ENCODE assay signal across 17 cellular contexts in the genomic region with DNA sequence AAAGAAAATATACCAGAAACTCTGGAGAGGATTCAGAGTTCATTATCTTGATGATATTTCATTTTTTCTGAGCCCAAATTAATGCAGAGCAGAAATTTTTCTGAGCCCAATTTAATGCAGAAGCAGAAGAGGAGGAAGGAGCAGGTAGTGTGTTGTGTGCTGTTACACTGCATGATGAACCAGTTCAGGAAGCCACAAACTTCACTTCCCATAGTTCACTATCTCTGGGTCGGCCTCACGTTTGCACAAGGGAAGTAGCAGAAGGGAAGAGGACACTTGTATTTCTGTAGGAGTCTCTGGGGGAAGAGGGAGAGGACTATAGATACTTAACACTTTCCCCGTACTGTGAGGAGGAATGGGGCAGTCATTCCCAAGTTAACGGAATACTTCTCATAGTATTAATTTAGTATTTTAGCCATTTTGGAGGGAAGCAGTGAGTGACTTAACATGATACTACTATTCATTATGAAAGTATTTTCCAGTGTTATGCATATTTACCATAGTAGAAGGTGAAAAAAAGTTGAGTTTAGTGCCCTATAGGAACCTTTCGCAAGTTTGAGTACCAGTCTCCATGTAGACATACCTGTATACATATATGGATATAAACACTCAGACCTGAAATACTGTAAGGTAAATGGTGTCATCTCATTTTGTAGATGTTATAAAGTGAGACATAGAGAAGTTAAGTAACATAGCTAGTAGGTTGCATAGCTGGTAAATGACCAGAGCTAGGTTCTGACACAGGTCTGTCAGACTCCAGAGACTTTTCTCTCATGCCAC. TPM values are rescaled to one million over a fixed set of nuclear protein-coding genes. Genes with fewer than 3 reads are reported as not detected.
DNase-seq lines count a peak whose midpoint lies in the region; ATAC-seq and TF ChIP-seq lines count a peak whose summit lies in the region.
"Had no signal": no experiment of that assay in that cellular context is flagged by ENCODE, and none has a peak within 500 bp of the region (broad histone marks: within the 10 kb centered on the region; RNA-seq: fewer than 3 reads in every experiment).

No MANE protein-coding gene starts in this region.

- 77 to 95% methylated on average over 2 to 4 of the region's 5 CpGs for whole genome bisulfite sequencing in endodermal cell (ENCODE audit: insufficient coverage in 1 of 2, insufficient read length in 1 of 2), 2 experiments

- H3K36me3 ChIP-seq in endodermal cell (ENCODE audit: control insufficient read depth, insufficient read depth, low read length): peaks cover 95% of the 10 kb centered on the region

- H3K9me3 ChIP-seq in endodermal cell (ENCODE audit: control insufficient read depth, low read length): no peaks in the 10 kb centered on the region
- H3K9me3 ChIP-seq: esophagus muscularis mucosa had no signal

- H3K9me3 Mint-ChIP-seq in activated CD4-positive, alpha-beta T cell treated with anti-CD3 and anti-CD28 coated beads for 36 hours (ENCODE audit: low read depth): no peaks in the 10 kb centered on the region
- H3K9me3 Mint-ChIP-seq in activated CD8-positive, alpha-beta T cell treated with anti-CD3 and anti-CD28 coated beads for 36 hours: no peaks in the 10 kb centered on the region
- no peaks in the 10 kb centered on the region for H3K9me3 Mint-ChIP-seq in natural killer cell treated with Interleukin-12 subunit alpha and Interleukin-12 subunit beta and Interleukin-15 and Interleukin-18, amount 100 ng/mL, for 72 hours
- H3K9me3 Mint-ChIP-seq in endodermal cell: no peaks in the 10 kb centered on the region
- H3K9me3 Mint-ChIP-seq: nephron had no signal

- H3K9ac ChIP-seq in endodermal cell (ENCODE audit: extremely low read depth, low read length, poor library complexity, severe bottlenecking): no peak overlapping the region

- H3K27ac ChIP-seq in endodermal cell (ENCODE audit: low read depth, low read length): no peak overlapping the region
- H3K27ac ChIP-seq: esophagus muscularis mucosa had no signal

- no peaks in the 10 kb centered on the region for H3K27me3 Mint-ChIP-seq in activated CD4-positive, alpha-beta T cell treated with anti-CD3 and anti-CD28 coated beads for 36 hours
- no peaks in the 10 kb centered on the region for H3K27me3 Mint-ChIP-seq in activated CD8-positive, alpha-beta T cell treated with anti-CD3 and anti-CD28 coated beads for 36 hours
- no peaks in the 10 kb centered on the region for H3K27me3 Mint-ChIP-seq in natural killer cell treated with Interleukin-12 subunit alpha and Interleukin-12 subunit beta and Interleukin-15 and Interleukin-18, amount 100 ng/mL, for 72 hours
- no peaks in the 10 kb centered on the region for H3K27me3 Mint-ChIP-seq in endodermal cell (ENCODE audit: insufficient read depth)

- intact Hi-C loops in activated CD4-positive, alpha-beta T cell treated with anti-CD3 and anti-CD28 coated beads for 36 hours (cut with DNase I, micrococcal nuclease): no loop called here
- intact Hi-C loops in activated CD8-positive, alpha-beta T cell treated with anti-CD3 and anti-CD28 coated beads for 36 hours (cut with micrococcal nuclease): no loop called here

- H3K27me3 ChIP-seq in endodermal cell (ENCODE audit: control insufficient read depth, insufficient read depth, low read length, poor library complexity, severe bottlenecking): no peaks in the 10 kb centered on the region
- H3K27me3 ChIP-seq: esophagus muscularis mucosa had no signal

- H3K4me3 ChIP-seq in endodermal cell (ENCODE audit: low read length): no peak overlapping the region
- H3K4me3 ChIP-seq: esophagus muscularis mucosa had no signal

- H3K4me1 ChIP-seq in endodermal cell (ENCODE audit: control insufficient read depth, insufficient read depth, low read length): no peaks in the 10 kb centered on the region
- H3K4me1 ChIP-seq: esophagus muscularis mucosa had no signal

- H3K4me1 Mint-ChIP-seq in activated CD4-positive, alpha-beta T cell treated with anti-CD3 and anti-CD28 coated beads for 36 hours: peaks cover 39% of the 10 kb centered on the region
- peaks cover 44% of the 10 kb centered on the region for H3K4me1 Mint-ChIP-seq in activated CD8-positive, alpha-beta T cell treated with anti-CD3 and anti-CD28 coated beads for 36 hours (ENCODE audit: low read depth)
- H3K4me1 Mint-ChIP-seq in natural killer cell treated with Interleukin-12 subunit alpha and Interleukin-12 subunit beta and Interleukin-15 and Interleukin-18, amount 100 ng/mL, for 72 hours (ENCODE audit: low read depth in 2 of 2): peaks cover 12 to 15% of the 10 kb centered on the region in 2 donors
- no peaks in the 10 kb centered on the region for H3K4me1 Mint-ChIP-seq in endodermal cell
- H3K4me1 Mint-ChIP-seq: nephron had no signal

- CTCF ChIA-PET in activated CD4-positive, alpha-beta T cell treated with anti-CD3 and anti-CD28 coated beads for 36 hours (lab: Charles Lee): interaction anchor here (1.0 kb wide), 1 partner anchor 30 kb away, joined by 3 read pairs; a partner anchor contains a TSS
- CTCF ChIA-PET in activated CD8-positive, alpha-beta T cell treated with anti-CD3 and anti-CD28 coated beads for 36 hours (lab: Charles Lee): interaction anchor here (0.8 to 1.9 kb wide), 3 partner anchors 28 to 51 kb away, joined by 3 to 5 read pairs (median 3); no protein-coding TSS in a partner anchor

- in situ Hi-C loops in KBM-7 (cut with MboI; ENCODE audit: low pct_unique_long_range_greater_than_20kb, low sequenced_read_pairs): no loop called here

- ATAC-seq in activated CD4-positive, alpha-beta T cell treated with anti-CD3 and anti-CD28 coated beads for 36 hours: peak; percentile 54
- ATAC-seq in activated CD8-positive, alpha-beta T cell treated with anti-CD3 and anti-CD28 coated beads for 36 hours: no peak
- peak in 1 of 2 donors; percentile 17 for ATAC-seq in natural killer cell treated with Interleukin-12 subunit alpha and Interleukin-12 subunit beta and Interleukin-15 and Interleukin-18, amount 100 ng/mL, for 72 hours
- no peak for ATAC-seq in HG02970 (IDR thresholded peaks at IDR 0.05; ENCODE audit: low FRiP score, unreplicated experiment)

- H3K4me3 Mint-ChIP-seq in activated CD4-positive, alpha-beta T cell treated with anti-CD3 and anti-CD28 coated beads for 36 hours: no peak overlapping the region
- H3K4me3 Mint-ChIP-seq in activated CD8-positive, alpha-beta T cell treated with anti-CD3 and anti-CD28 coated beads for 36 hours: no peak overlapping the region
- no peak overlapping the region for H3K4me3 Mint-ChIP-seq in natural killer cell treated with Interleukin-12 subunit alpha and Interleukin-12 subunit beta and Interleukin-15 and Interleukin-18, amount 100 ng/mL, for 72 hours
- no peak overlapping the region for H3K4me3 Mint-ChIP-seq in endodermal cell
- H3K4me3 Mint-ChIP-seq: nephron had no signal

- no peak for TF ChIP-seq CTCF in activated CD8-positive, alpha-beta T cell treated with anti-CD3 and anti-CD28 coated beads for 36 hours (IDR thresholded peaks at IDR 0.05)
- TF ChIP-seq CTCF in endodermal cell (conservative IDR thresholded peaks at IDR 0.05): no peak

- peaks cover 59% of the 10 kb centered on the region for H3K36me3 Mint-ChIP-seq in activated CD4-positive, alpha-beta T cell treated with anti-CD3 and anti-CD28 coated beads for 36 hours (ENCODE audit: low read depth)
- H3K36me3 Mint-ChIP-seq in activated CD8-positive, alpha-beta T cell treated with anti-CD3 and anti-CD28 coated beads for 36 hours (ENCODE audit: low read depth): peaks cover 70% of the 10 kb centered on the region
- peaks cover 45% of the 10 kb centered on the region for H3K36me3 Mint-ChIP-seq in natural killer cell treated with Interleukin-12 subunit alpha and Interleukin-12 subunit beta and Interleukin-15 and Interleukin-18, amount 100 ng/mL, for 72 hours
- H3K36me3 Mint-ChIP-seq in endodermal cell (ENCODE audit: low read depth): peaks cover 86% of the 10 kb centered on the region

- peak overlapping the region; percentile 48 for H3K27ac Mint-ChIP-seq in activated CD4-positive, alpha-beta T cell treated with anti-CD3 and anti-CD28 coated beads for 36 hours
- H3K27ac Mint-ChIP-seq in activated CD8-positive, alpha-beta T cell treated with anti-CD3 and anti-CD28 coated beads for 36 hours: peak overlapping the region; percentile 73
- peak overlapping the region; percentile 63 to 86 for H3K27ac Mint-ChIP-seq in natural killer cell treated with Interleukin-12 subunit alpha and Interleukin-12 subunit beta and Interleukin-15 and Interleukin-18, amount 100 ng/mL, for 72 hours
- no peak overlapping the region for H3K27ac Mint-ChIP-seq in endodermal cell
- H3K27ac Mint-ChIP-seq: nephron had no signal

- POLR2A ChIA-PET in activated CD4-positive, alpha-beta T cell treated with anti-CD3 and anti-CD28 coated beads for 36 hours (lab: Charles Lee): interaction anchor here (0.6 kb wide), 1 partner anchor 12 kb away, joined by 4 read pairs; no protein-coding TSS in a partner anchor
- POLR2A ChIA-PET in activated CD8-positive, alpha-beta T cell treated with anti-CD3 and anti-CD28 coated beads for 36 hours (lab: Charles Lee): interaction anchor here (1.2 kb wide), 1 partner anchor 9 kb away, joined by 3 read pairs; no protein-coding TSS in a partner anchor

- no peak for DNase-seq in activated CD4-positive, alpha-beta T cell treated with anti-CD3 and anti-CD28 coated beads for 36 hours
- no peak for DNase-seq in activated CD4-positive, alpha-beta T cell treated with anti-CD3 and anti-CD28 coated beads for 4 hours
- DNase-seq in KBM-7 (peak; percentile 55), NCI-H2107 (lab: John Stamatoyannopoulos, UW) (no peak), endodermal cell (no peak)
- no peak for DNase-seq in activated CD8-positive, alpha-beta T cell treated with anti-CD3 and anti-CD28 coated beads for 36 hours
- no peak for DNase-seq in natural killer cell treated with Interleukin-12 subunit alpha and Interleukin-12 subunit beta and Interleukin-15 and Interleukin-18, amount 100 ng/mL, for 72 hours (ENCODE audit: low spot score)
- DNase-seq: activated CD8-positive, alpha-beta memory T cell treated with anti-CD3 and anti-CD28 coated beads, Interleukin-2, amount 50 U/mL, for 48 hours; cortex of kidney; NCI-H1092 treated with DMSO at 0.1 percent for 48 hours; NCI-H2171; SHP77 treated with DMSO at 0.1 percent for 48 hours; stimulated activated CD4-positive, alpha-beta T cell treated with anti-CD3 and anti-CD28 coated beads, Interleukin-1b, Interleukin-23, amount 100 ng/mL, for 48 hours; stimulated activated CD8-positive, alpha-beta memory T cell treated with anti-CD3 and anti-CD28 coated beads, Interleukin-4, amount 100 ng/mL, for 48 hours had no signal

RNA-seq across cellular contexts. Expression of a gene that starts 30.0 kb away (rescaled TPM):
- 10 to 100 TPM in 1 of 2 experiments, 1 to 10 TPM in 1; 8.7 to 11.1 TPM for total RNA-seq in activated CD4-positive, alpha-beta T cell treated with anti-CD3 and anti-CD28 coated beads for 36 hours
- 10 to 100 TPM in 1 of 2 experiments, 1 to 10 TPM in 1; 9.8 to 10.9 TPM for total RNA-seq in activated CD8-positive, alpha-beta T cell treated with anti-CD3 and anti-CD28 coated beads for 36 hours
- total RNA-seq in natural killer cell treated with Interleukin-12 subunit alpha and Interleukin-12 subunit beta and Interleukin-15 and Interleukin-18, amount 100 ng/mL, for 72 hours: 10 to 100 TPM; 11.2 to 12.5 TPM
- total RNA-seq in endodermal cell: 1 to 10 TPM; 4.9 to 7.3 TPM
- 12.4 TPM for polyA plus RNA-seq in endodermal cell (2013, experiment 1 of 2)
- 11.7 TPM for polyA plus RNA-seq in endodermal cell (2013, experiment 2 of 2)

RNA-seq across cellular contexts. Expression of a gene that starts 33.5 kb away (rescaled TPM):
- total RNA-seq in activated CD4-positive, alpha-beta T cell treated with anti-CD3 and anti-CD28 coated beads for 36 hours: 10 to 100 TPM; 42.2 to 43.0 TPM
- total RNA-seq in activated CD8-positive, alpha-beta T cell treated with anti-CD3 and anti-CD28 coated beads for 36 hours: 10 to 100 TPM; 37.6 to 41.7 TPM
- 10 to 100 TPM; 29.4 to 63.5 TPM for total RNA-seq in natural killer cell treated with Interleukin-12 subunit alpha and Interleukin-12 subunit beta and Interleukin-15 and Interleukin-18, amount 100 ng/mL, for 72 hours
- total RNA-seq in endodermal cell: 10 to 100 TPM; 47.0 to 51.7 TPM
- 41.2 TPM for polyA plus RNA-seq in endodermal cell (2013, experiment 1 of 2)
- polyA plus RNA-seq in endodermal cell (2013, experiment 2 of 2): 33.7 TPM

RNA-seq across cellular contexts. Expression of a gene that starts 33.9 kb away (rescaled TPM):
- 10 to 100 TPM; 12.7 to 15.0 TPM for total RNA-seq in activated CD4-positive, alpha-beta T cell treated with anti-CD3 and anti-CD28 coated beads for 36 hours
- 10 to 100 TPM; 15.2 to 15.3 TPM for total RNA-seq in activated CD8-positive, alpha-beta T cell treated with anti-CD3 and anti-CD28 coated beads for 36 hours
- total RNA-seq in natural killer cell treated with Interleukin-12 subunit alpha and Interleukin-12 subunit beta and Interleukin-15 and Interleukin-18, amount 100 ng/mL, for 72 hours: 10 to 100 TPM; 18.8 to 25.4 TPM
- total RNA-seq in endodermal cell: 10 to 100 TPM; 23.0 TPM
- 31.3 TPM for polyA plus RNA-seq in endodermal cell (2013, experiment 1 of 2)
- 25.4 TPM for polyA plus RNA-seq in endodermal cell (2013, experiment 2 of 2)
